Comparison of ENCODE assay signal across 2 cellular contexts in genomic region chr10:22315455-22316285, GRCh38.
TF ChIP-seq lines count a peak whose summit lies in the region.

No MANE protein-coding gene starts in this region.

TF ChIP-seq in K562, 482 proteins besides CTCF, POLR2A, EP300 and RAD21 (continued from another document and continues in another):
- no peak for TF ChIP-seq BRD9 (IDR thresholded peaks at IDR 0.05; ENCODE audit: low read depth, partially characterized antibody)
- TF ChIP-seq RNF219 (CRISPR knock-in tag; IDR thresholded peaks at IDR 0.05), result no peak
- TF ChIP-seq ZNF224 (CRISPR knock-in tag; IDR thresholded peaks at IDR 0.05), result no peak
- no peak for TF ChIP-seq RERE (CRISPR knock-in tag; IDR thresholded peaks at IDR 0.05; ENCODE audit: borderline replicate concordance)
- TF ChIP-seq ARNT (IDR thresholded peaks at IDR 0.05), result peak in 1 of 2 experiments; percentile 37; a peak in 1 of 4 replicates
- no peak for TF ChIP-seq ELF2 (CRISPR knock-in tag; IDR thresholded peaks at IDR 0.05)
- TF ChIP-seq PHF8 (IDR thresholded peaks at IDR 0.05; ENCODE audit: borderline replicate concordance, low read length), result peak; percentile 86
- no peak for TF ChIP-seq ZNF197 (CRISPR knock-in tag; IDR thresholded peaks at IDR 0.05; ENCODE audit: low read depth)
- TF ChIP-seq BCOR (IDR thresholded peaks at IDR 0.05), result peak; percentile 48; the same call in 1 of the 2 replicates
- no peak for TF ChIP-seq FOXP4 (CRISPR knock-in tag; IDR thresholded peaks at IDR 0.05; ENCODE audit: borderline replicate concordance)
- peak in 1 of 2 experiments; percentile 40; a peak in 1 of 4 replicates for TF ChIP-seq KDM1A (IDR thresholded peaks at IDR 0.05)
- TF ChIP-seq IRF2 (CRISPR knock-in tag; IDR thresholded peaks at IDR 0.05), result no peak
- TF ChIP-seq BMI1 (IDR thresholded peaks at IDR 0.05; ENCODE audit: low read length), result no peak
- no peak for TF ChIP-seq HDAC8 (tag; IDR thresholded peaks at IDR 0.05)
- no peak for TF ChIP-seq CCAR2 (IDR thresholded peaks at IDR 0.05; ENCODE audit: low read depth, low read length)
- no peak; the same call in 1 of the 2 replicates for TF ChIP-seq RB1 (IDR thresholded peaks at IDR 0.05; ENCODE audit: low read depth)
- no peak for TF ChIP-seq PHF21A (IDR thresholded peaks at IDR 0.05; ENCODE audit: borderline replicate concordance, low read depth)
- TF ChIP-seq HLTF (IDR thresholded peaks at IDR 0.05), result peak; percentile 65; the same call in 1 of the 2 replicates
- no peak for TF ChIP-seq TFAP4 (CRISPR knock-in tag; IDR thresholded peaks at IDR 0.05; ENCODE audit: borderline replicate concordance)
- TF ChIP-seq SMARCC2 (IDR thresholded peaks at IDR 0.05; ENCODE audit: low read depth), result no peak
- TF ChIP-seq ZSCAN32 (CRISPR knock-in tag; IDR thresholded peaks at IDR 0.05), result no peak
- TF ChIP-seq SMARCA5 (IDR thresholded peaks at IDR 0.05), result 0 out of 2 replicates have a peak, but pooled peaks have one; percentile 57
- no peak for TF ChIP-seq RFX7 (CRISPR knock-in tag; IDR thresholded peaks at IDR 0.05)

TF ChIP-seq in HepG2, 621 proteins besides CTCF, POLR2A, EP300 and RAD21 (continued from another document and continues in another):
- TF ChIP-seq MTF2 (CRISPR knock-in tag; IDR thresholded peaks at IDR 0.05; ENCODE audit: borderline replicate concordance), result 0 out of 2 replicates have a peak, but pooled peaks have one; percentile 46
- no peak for TF ChIP-seq SNAPC2 (CRISPR knock-in tag; IDR thresholded peaks at IDR 0.05)
- TF ChIP-seq JUN (CRISPR knock-in tag; IDR thresholded peaks at IDR 0.05), result no peak
- TF ChIP-seq RFX3 (CRISPR knock-in tag; IDR thresholded peaks at IDR 0.05), result no peak
- TF ChIP-seq ZNF629 (CRISPR knock-in tag; conservative IDR thresholded peaks at IDR 0.05), result no peak
- TF ChIP-seq ZNF142 (CRISPR knock-in tag; IDR thresholded peaks at IDR 0.05), result no peak
- TF ChIP-seq ZFP62 (CRISPR knock-in tag; IDR thresholded peaks at IDR 0.05), result no peak
- no peak for TF ChIP-seq NBN (conservative IDR thresholded peaks at IDR 0.05)
- no peak for TF ChIP-seq FOXJ3 (CRISPR knock-in tag; IDR thresholded peaks at IDR 0.05; ENCODE audit: borderline replicate concordance)
- TF ChIP-seq ZNF350 (CRISPR knock-in tag; IDR thresholded peaks at IDR 0.05; ENCODE audit: borderline replicate concordance, low read depth), result no peak
- TF ChIP-seq ZNF34 (CRISPR knock-in tag; IDR thresholded peaks at IDR 0.05; ENCODE audit: borderline replicate concordance), result no peak
- TF ChIP-seq ZNF33B (CRISPR knock-in tag; IDR thresholded peaks at IDR 0.05), result peak; percentile 58; the same call in 1 of the 2 replicates
- no peak for TF ChIP-seq TCF7 (IDR thresholded peaks at IDR 0.05; ENCODE audit: low read depth)
- TF ChIP-seq CSRNP1 (CRISPR knock-in tag; IDR thresholded peaks at IDR 0.05), result no peak
- no peak for TF ChIP-seq KLF11 (CRISPR knock-in tag; IDR thresholded peaks at IDR 0.05)
- no peak for TF ChIP-seq ZNF296 (CRISPR knock-in tag; conservative IDR thresholded peaks at IDR 0.05)
- no peak for TF ChIP-seq ZNF704 (CRISPR knock-in tag; IDR thresholded peaks at IDR 0.05; ENCODE audit: borderline replicate concordance)
- no peak for TF ChIP-seq ZNF530 (CRISPR knock-in tag; IDR thresholded peaks at IDR 0.05; ENCODE audit: low read depth)
- TF ChIP-seq ZNF225 (CRISPR knock-in tag; IDR thresholded peaks at IDR 0.05), result no peak
- TF ChIP-seq ZNF280D (CRISPR knock-in tag; IDR thresholded peaks at IDR 0.05), result no peak
- TF ChIP-seq RNF2 (conservative IDR thresholded peaks at IDR 0.05; ENCODE audit: low read depth), result 0 out of 2 replicates have a peak, but pooled peaks have one; percentile 13
- TF ChIP-seq E2F5 (CRISPR knock-in tag; conservative IDR thresholded peaks at IDR 0.05), result no peak
- TF ChIP-seq ZBTB39 (CRISPR knock-in tag; IDR thresholded peaks at IDR 0.05), result no peak
- TF ChIP-seq RELA (CRISPR knock-in tag; IDR thresholded peaks at IDR 0.05), result no peak; the same call in 1 of the 2 replicates
- TF ChIP-seq SCMH1 (CRISPR knock-in tag; IDR thresholded peaks at IDR 0.05; ENCODE audit: borderline replicate concordance), result no peak
- no peak for TF ChIP-seq ZNF720 (CRISPR knock-in tag; IDR thresholded peaks at IDR 0.05)
- TF ChIP-seq ZNF879 (CRISPR knock-in tag; IDR thresholded peaks at IDR 0.05), result peak; percentile 53
- TF ChIP-seq GATA4 (IDR thresholded peaks at IDR 0.05; ENCODE audit: borderline replicate concordance, low read depth), result no peak
- no peak for TF ChIP-seq NR2F1 (CRISPR knock-in tag; IDR thresholded peaks at IDR 0.05)
- no peak for TF ChIP-seq TEAD3 (CRISPR knock-in tag; optimal IDR thresholded peaks at IDR 0.05; ENCODE audit: borderline replicate concordance)
